Comparison of ENCODE assay signal across 8 cellular contexts in the genomic region with DNA sequence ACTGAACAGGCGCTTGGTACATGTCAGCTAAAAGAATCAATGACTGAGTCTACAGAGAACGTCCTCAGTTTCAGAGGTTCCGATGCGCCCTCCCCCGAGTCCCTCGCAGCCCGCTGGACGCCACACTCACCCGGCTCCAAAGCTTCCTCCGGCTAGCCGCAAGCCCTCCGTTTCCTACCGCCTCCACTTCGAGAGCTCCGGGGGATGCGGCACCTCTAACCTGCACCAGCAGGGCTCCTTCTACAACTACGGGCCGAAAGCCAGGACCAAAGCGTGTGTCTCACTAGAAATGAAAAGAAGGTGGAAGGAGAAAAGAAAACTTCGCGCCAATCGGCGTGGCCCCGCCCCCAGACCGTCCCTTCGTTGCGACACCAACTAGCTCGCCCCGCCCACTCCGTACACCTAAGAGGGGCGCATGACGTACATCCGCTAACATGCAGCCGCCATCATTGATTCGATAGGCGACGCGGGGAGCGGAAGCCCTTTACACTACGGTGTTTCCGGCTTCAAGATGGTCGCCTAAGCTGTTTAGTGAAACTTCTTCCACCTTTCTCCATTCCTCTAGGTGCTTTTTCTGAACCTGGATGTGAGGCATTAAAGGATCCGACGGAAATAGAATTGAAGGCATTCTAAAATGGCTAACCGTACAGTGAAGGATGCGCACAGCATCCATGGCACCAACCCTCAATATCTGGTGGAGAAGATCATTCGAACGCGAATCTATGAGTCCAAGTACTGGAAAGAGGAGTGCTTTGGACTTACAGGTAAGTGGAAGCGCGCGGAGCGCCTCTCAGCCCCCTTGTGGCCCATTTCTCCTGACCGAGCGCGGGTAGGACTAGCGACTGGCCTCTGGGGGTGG. TPM values are rescaled to one million over a fixed set of nuclear protein-coding genes. Genes with fewer than 3 reads are reported as not detected.
DNase-seq lines count a peak whose midpoint lies in the region; ATAC-seq and TF ChIP-seq lines count a peak whose summit lies in the region.

A gene (minus strand): TSS at position 308 of the 859 bp plus-strand sequence. CDS start 2,200 bp downstream, outside the sequence.
A gene with protein sequence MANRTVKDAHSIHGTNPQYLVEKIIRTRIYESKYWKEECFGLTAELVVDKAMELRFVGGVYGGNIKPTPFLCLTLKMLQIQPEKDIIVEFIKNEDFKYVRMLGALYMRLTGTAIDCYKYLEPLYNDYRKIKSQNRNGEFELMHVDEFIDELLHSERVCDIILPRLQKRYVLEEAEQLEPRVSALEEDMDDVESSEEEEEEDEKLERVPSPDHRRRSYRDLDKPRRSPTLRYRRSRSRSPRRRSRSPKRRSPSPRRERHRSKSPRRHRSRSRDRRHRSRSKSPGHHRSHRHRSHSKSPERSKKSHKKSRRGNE (plus strand): TSS at position 487 of the 859 bp plus-strand sequence. CDS start 148 bp downstream, at position 635.

- DNase-seq in NCI-H1417 (lab: John Stamatoyannopoulos, UW) (peak; percentile 96 to 99 (median 99)), SW 1271 (lab: John Stamatoyannopoulos, UW) (peak; percentile 77 to 93), Right ventricle myocardium superior (peak; percentile 98), transverse colon (peak; percentile 99)
- DNase-seq in activated naive CD8-positive, alpha-beta T cell treated with anti-CD3 and anti-CD28 coated beads, Interleukin-2, amount 50 U/mL, for 16 hours (ENCODE audit: low read depth, low spot score) = peak; percentile 95

- H3K9ac ChIP-seq in parathyroid adenoma = no peak within 1 kb of the TSS

- TF ChIP-seq EP300 in transverse colon (IDR thresholded peaks at IDR 0.05; ENCODE audit: low read depth) = no peak

- H3K4me1 ChIP-seq in parathyroid adenoma = peaks cover 3% of the 10 kb centered on the region
- H3K4me1 ChIP-seq in transverse colon = peaks cover 14 to 27% (median 19%) of the 10 kb centered on the region in 4 donors

- H3K9me3 ChIP-seq in parathyroid adenoma (ENCODE audit: control insufficient read depth, low read length) (no peaks in the 10 kb centered on the region), transverse colon (no peaks in the 10 kb centered on the region)

- peak; percentile 80 for TF ChIP-seq POLR2A in transverse colon (IDR thresholded peaks at IDR 0.05)

- TF ChIP-seq CTCF in GM12874 (IDR thresholded peaks at IDR 0.05; ENCODE audit: insufficient read depth, low read depth, low read length) (peak; percentile 48), parathyroid adenoma (IDR thresholded peaks at IDR 0.05) (peak; percentile 32), transverse colon (IDR thresholded peaks at IDR 0.05) (peak; percentile 45 to 88 (median 50))

- peak within 1 kb of the TSS; percentile 93 for H3K4me3 ChIP-seq in parathyroid adenoma (ENCODE audit: low read depth, low read length)
- peak within 1 kb of the TSS; percentile 63 to 81 (median 69) for H3K4me3 ChIP-seq in transverse colon

- H3K79me2 ChIP-seq in parathyroid adenoma = peaks cover 2% of the 10 kb centered on the region

- in situ Hi-C loops in transverse colon (cut with MboI; ENCODE audit: low pct_ligation_motif_present in 1 of 4, low pct_unique_long_range_greater_than_20kb in 1 of 4, low sequenced_read_pairs in 3 of 4) = loop anchor here in 2 of 4 donors (25.0 kb wide), 1 partner anchor 283 kb away; a partner anchor contains a TSS

- peak within 1 kb of the TSS; percentile 93 for H2AFZ ChIP-seq in parathyroid adenoma

- H3K27ac ChIP-seq in parathyroid adenoma (peak within 1 kb of the TSS; percentile 96), transverse colon (peak within 1 kb of the TSS; percentile 91 to 97 (median 92))

- H3K4me2 ChIP-seq in parathyroid adenoma (ENCODE audit: low read length) = peak within 1 kb of the TSS; percentile 67

- intact Hi-C loops in Right ventricle myocardium superior (cut with DNase I) = no loop called here
- intact Hi-C loops in transverse colon (cut with DNase I; ENCODE audit: low total_unique reads) = no loop called here

- ATAC-seq in HG02763 (IDR thresholded peaks at IDR 0.05; ENCODE audit: unreplicated experiment) = peak; percentile 89
- ATAC-seq in Right ventricle myocardium superior (ENCODE audit: poor library complexity) = peak; percentile 100

- H3K36me3 ChIP-seq in parathyroid adenoma (ENCODE audit: control insufficient read depth, insufficient read depth, low read length) (no peaks in the 10 kb centered on the region), transverse colon (peaks cover 0 to 15% (median 5%) of the 10 kb centered on the region in 4 donors)

- H3K27me3 ChIP-seq in parathyroid adenoma (ENCODE audit: control insufficient read depth, insufficient read depth, low read length) = no peaks in the 10 kb centered on the region
- no peaks in the 10 kb centered on the region for H3K27me3 ChIP-seq in transverse colon

- WGBS in transverse colon (ENCODE audit: low coverage in 1 of 2), 2 donors = 0% methylated on average over 14 to 51 of the region's 57 CpGs

RNA-seq across cellular contexts. Expression of the first gene that starts in this region (rescaled TPM):
- 0.22 TPM for total RNA-seq in Right ventricle myocardium superior
- 1 to 10 TPM in 2 of 4 donors, under 1 TPM in 1, not detected in 1; 1.00 to 1.7 (median 1.6) TPM for total RNA-seq in transverse colon

RNA-seq across cellular contexts. Expression of the second gene that starts in this region (rescaled TPM):
- total RNA-seq in Right ventricle myocardium superior (18.6 TPM), transverse colon (10 to 100 TPM in 3 of 4 donors, 1 to 10 TPM in 1; 4.0 to 25.5 (median 20.1) TPM)

Comparison
In these comparisons a context has a peak if more than half of its experiments do, and no peak if none do; other contexts are left out.
1. Peak in every context shown above with its lines: DNase-seq, ATAC-seq, H3K4me3 ChIP-seq and H3K27ac ChIP-seq.